In the genomic region with DNA sequence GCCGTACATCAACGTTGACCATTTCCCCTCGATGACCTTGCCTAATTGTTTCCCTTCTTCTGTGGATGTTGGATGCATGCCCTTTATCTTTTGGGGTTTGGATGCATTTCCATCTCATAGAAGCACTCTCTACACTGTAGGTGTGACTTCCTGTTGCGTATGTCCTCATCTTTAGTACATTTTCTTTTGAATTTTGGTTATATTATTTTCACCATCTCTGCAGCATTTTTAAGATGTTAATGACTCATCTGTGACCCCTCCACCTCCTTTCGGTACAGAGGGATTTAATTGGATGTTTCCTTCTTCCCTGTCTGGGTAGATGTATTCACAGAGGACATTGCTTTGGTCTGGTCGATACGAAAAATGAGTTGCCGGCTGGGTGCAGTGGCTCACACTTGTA, we compare ENCODE assay signal across 19 cellular contexts.
DNase-seq lines count a peak whose midpoint lies in the region; ATAC-seq, FAIRE-seq and TF ChIP-seq lines count a peak whose summit lies in the region.
"Had no signal": no experiment of that assay in that cellular context is flagged by ENCODE, and none has a peak within 500 bp of the region (broad histone marks: within the 10 kb centered on the region; RNA-seq: fewer than 3 reads in every experiment).

No MANE protein-coding gene starts in this region.

- no peaks in the 10 kb centered on the region for H3K9me3 Mint-ChIP-seq in CD8-positive, alpha-beta T cell
- H3K9me3 Mint-ChIP-seq in natural killer cell treated with Interleukin-12 subunit alpha and Interleukin-12 subunit beta and Interleukin-15 and Interleukin-18, amount 100 ng/mL, for 72 hours, result no peaks in the 10 kb centered on the region

- ATAC-seq in CD8-positive, alpha-beta T cell, result no peak
- no peak for ATAC-seq in RWPE2 (ENCODE audit: low read depth)
- ATAC-seq in natural killer cell treated with Interleukin-12 subunit alpha and Interleukin-12 subunit beta and Interleukin-15 and Interleukin-18, amount 100 ng/mL, for 72 hours, result peak in 1 of 2 donors; percentile 37

- peak overlapping the region; percentile 55 for H3K27ac Mint-ChIP-seq in CD8-positive, alpha-beta T cell
- peak overlapping the region; percentile 48 to 82 for H3K27ac Mint-ChIP-seq in natural killer cell treated with Interleukin-12 subunit alpha and Interleukin-12 subunit beta and Interleukin-15 and Interleukin-18, amount 100 ng/mL, for 72 hours
- H3K27ac Mint-ChIP-seq: B cell had no signal

- no peaks in the 10 kb centered on the region for H3K79me2 ChIP-seq in H1 (ENCODE audit: control insufficient read depth in 1 of 2, insufficient read depth in 2 of 2, low read length in 2 of 2)

- no peak overlapping the region for H3K4ac ChIP-seq in H1 (replicated peaks; ENCODE audit: insufficient read length, low read depth, low read length)

- no peak overlapping the region for H2AK5ac ChIP-seq in H1 (ENCODE audit: low read depth, low read length)

- no peak overlapping the region for H4K8ac ChIP-seq in H1 (ENCODE audit: extremely low read depth, insufficient read depth, low read length)

- H3K36me3 Mint-ChIP-seq in CD8-positive, alpha-beta T cell, result peaks cover 58% of the 10 kb centered on the region
- H3K36me3 Mint-ChIP-seq in natural killer cell treated with Interleukin-12 subunit alpha and Interleukin-12 subunit beta and Interleukin-15 and Interleukin-18, amount 100 ng/mL, for 72 hours, result no peaks in the 10 kb centered on the region

- no peak for DNase-seq in CD8-positive, alpha-beta T cell
- DNase-seq in RWPE2 (ENCODE audit: low spot score) (peak; percentile 26), H1 (ENCODE audit: low read depth in 1 of 2, low spot score in 2 of 2) (no peak), AG08396 (ENCODE audit: low spot score) (no peak), NCI-H510A treated with DMSO at 0.1 percent for 48 hours (lab: John Stamatoyannopoulos, UW) (no peak), esophagus squamous epithelium (lab: John Stamatoyannopoulos, UW) (no peak)
- DNase-seq in natural killer cell treated with Interleukin-12 subunit alpha and Interleukin-12 subunit beta and Interleukin-15 and Interleukin-18, amount 100 ng/mL, for 72 hours (ENCODE audit: low spot score), result no peak
- DNase-seq: 8988T; CD8-positive, alpha-beta memory T cell; COR-L47; GDM1; GOT3; H9; IMR-90 had no signal

- H4K20me1 ChIP-seq in H1 (replicated peaks in 1 of 2; ENCODE audit: control insufficient read depth in 1 of 2, insufficient read depth in 2 of 2, low read length in 2 of 2), result no peaks in the 10 kb centered on the region

- H3K36me3 ChIP-seq in CD8-positive, alpha-beta T cell (ENCODE audit: insufficient read depth, low read length), result no peaks in the 10 kb centered on the region
- H3K36me3 ChIP-seq in RWPE2 (ENCODE audit: low read depth) (no peaks in the 10 kb centered on the region), H1 (ENCODE audit: control insufficient read depth in 2 of 4, insufficient read depth in 4 of 4, low read length in 3 of 4) (no peaks in the 10 kb centered on the region), esophagus squamous epithelium (no peaks in the 10 kb centered on the region)

- CTCF ChIA-PET in CD8-positive, alpha-beta T cell (lab: Charles Lee), result no interaction called here
- CTCF ChIA-PET in H1 (lab: Charles Lee; ENCODE audit: partially characterized antibody), result interaction anchor here (1.8 kb wide), 1 partner anchor 32 kb away, joined by 4 read pairs; no protein-coding TSS in a partner anchor

- POLR2A ChIA-PET in CD8-positive, alpha-beta T cell (lab: Charles Lee), result no interaction called here
- POLR2A ChIA-PET in H1 (lab: Charles Lee; ENCODE audit: partially characterized antibody), result no interaction called here

- no peak overlapping the region for H2AFZ ChIP-seq in H1 (ENCODE audit: low read length)

- TF ChIP-seq CTCF in CD8-positive, alpha-beta T cell (IDR thresholded peaks at IDR 0.05), result no peak
- TF ChIP-seq CTCF in RWPE2 (IDR thresholded peaks at IDR 0.05; ENCODE audit: poor library complexity, severe bottlenecking) (no peak), H1 (IDR thresholded peaks at IDR 0.05; ENCODE audit: control extremely low read depth in 1 of 3, insufficient read depth in 1 of 3, low read depth in 1 of 3, low read length in 3 of 3) (no peak), esophagus squamous epithelium (IDR thresholded peaks at IDR 0.05) (no peak)

- no peak overlapping the region for H3K14ac ChIP-seq in H1 (ENCODE audit: insufficient read length)

- no peak overlapping the region for H3K4me3 Mint-ChIP-seq in CD8-positive, alpha-beta T cell
- H3K4me3 Mint-ChIP-seq in natural killer cell treated with Interleukin-12 subunit alpha and Interleukin-12 subunit beta and Interleukin-15 and Interleukin-18, amount 100 ng/mL, for 72 hours, result peak overlapping the region; percentile 18
- H3K4me3 Mint-ChIP-seq: B cell; CD8-positive, alpha-beta memory T cell had no signal

- H2BK120ac ChIP-seq in H1 (replicated peaks; ENCODE audit: low read depth, low read length), result peak overlapping the region; percentile 3

- H2BK12ac ChIP-seq in H1 (ENCODE audit: low read depth, low read length), result 0 out of 2 replicates have a peak overlapping the region, but pooled peaks have one; percentile 14

- H2BK20ac ChIP-seq in H1 (ENCODE audit: low read length), result peak overlapping the region; percentile 82

- no peaks in the 10 kb centered on the region; the same call in 1 of the 2 replicates for H3K23me2 ChIP-seq in H1 (ENCODE audit: low read depth, low read length)

- no peaks in the 10 kb centered on the region for H3K9me3 ChIP-seq in CD8-positive, alpha-beta T cell (ENCODE audit: low read length)
- no peaks in the 10 kb centered on the region for H3K9me3 ChIP-seq in RWPE2 (ENCODE audit: severe bottlenecking)
- H3K9me3 ChIP-seq in H1 (ENCODE audit: insufficient read depth in 2 of 2, low read depth in 1 of 2, low read length in 1 of 2), result peaks cover 4 to 12% of the 10 kb centered on the region in 2 experiments; a peak in 3 of 4 replicates
- H3K9me3 ChIP-seq in esophagus squamous epithelium, result no peaks in the 10 kb centered on the region

- H2BK5ac ChIP-seq in H1 (ENCODE audit: low read depth, low read length), result peak overlapping the region; percentile 22; the same call in 1 of the 2 replicates

- peak overlapping the region; percentile 37 for H2BK15ac ChIP-seq in H1 (ENCODE audit: low read length)

- no peak overlapping the region for H3K9ac ChIP-seq in H1 (replicated peaks in 1 of 4; ENCODE audit: extremely low read depth in 1 of 4, low read depth in 3 of 4, low read length in 3 of 4)
- H3K9ac ChIP-seq: BLaER1 treated with 17β-estradiol and CSF1 and Interleukin-3, amounts not matched to agents 10 nM and 100 nM had no signal

- no peak for TF ChIP-seq RAD21 in H1 (IDR thresholded peaks at IDR 0.05 in 1 of 2, conservative IDR thresholded peaks at IDR 0.05 in 1 of 2; ENCODE audit: low read depth in 2 of 2, low read length in 2 of 2)

- H3K4me3 ChIP-seq in CD8-positive, alpha-beta T cell (ENCODE audit: low read depth, low read length), result no peak overlapping the region
- H3K4me3 ChIP-seq in RWPE2 (ENCODE audit: severe bottlenecking) (no peak overlapping the region), H1 (ENCODE audit: extremely low read depth in 1 of 4, insufficient read depth in 2 of 4, low read depth in 3 of 4, low read length in 4 of 4) (no peak overlapping the region), esophagus squamous epithelium (no peak overlapping the region)
- H3K4me3 ChIP-seq: BLaER1 treated with 17β-estradiol and CSF1 and Interleukin-3, amounts not matched to agents 10 nM and 100 nM had no signal

- no peak overlapping the region for H4K5ac ChIP-seq in H1 (ENCODE audit: insufficient read length, low read depth, low read length)

- no peak overlapping the region for H3K27ac ChIP-seq in CD8-positive, alpha-beta T cell (ENCODE audit: low read depth, low read length)
- H3K27ac ChIP-seq in RWPE2 (ENCODE audit: poor library complexity, severe bottlenecking), result no peak overlapping the region
- H3K27ac ChIP-seq in H1 (ENCODE audit: low read depth, low read length), result no peak overlapping the region
- no peak overlapping the region for H3K27ac ChIP-seq in esophagus squamous epithelium
- H3K27ac ChIP-seq: BLaER1 treated with 17β-estradiol and CSF1 and Interleukin-3, amounts not matched to agents 10 nM and 100 nM had no signal

- no peak overlapping the region for H3K56ac ChIP-seq in H1 (replicated peaks; ENCODE audit: insufficient read length, low read depth, low read length)

- H3K18ac ChIP-seq in H1 (ENCODE audit: extremely low read depth, low read length), result 0 out of 2 replicates have a peak overlapping the region, but pooled peaks have one; percentile 67

- H3K27me3 ChIP-seq in CD8-positive, alpha-beta T cell (ENCODE audit: insufficient read depth, low read length), result no peaks in the 10 kb centered on the region
- H3K27me3 ChIP-seq in RWPE2 (ENCODE audit: insufficient read depth, poor library complexity, severe bottlenecking) (no peaks in the 10 kb centered on the region), H1 (replicated peaks in 1 of 4; ENCODE audit: control insufficient read depth in 3 of 4, extremely low read depth in 1 of 4, insufficient read depth in 3 of 4, low read length in 3 of 4) (no peaks in the 10 kb centered on the region), esophagus squamous epithelium (no peaks in the 10 kb centered on the region)
- H3K27me3 ChIP-seq: BLaER1 treated with 17β-estradiol and CSF1 and Interleukin-3, amounts not matched to agents 10 nM and 100 nM had no signal

- no peak for FAIRE-seq in H1 (lab: Jason Lieb, UNC)
- FAIRE-seq: GM12892, GM18507, HTR-8/SVneo had no signal

- H3K27me3 Mint-ChIP-seq in CD8-positive, alpha-beta T cell (ENCODE audit: low read depth), result no peaks in the 10 kb centered on the region
- no peaks in the 10 kb centered on the region for H3K27me3 Mint-ChIP-seq in natural killer cell treated with Interleukin-12 subunit alpha and Interleukin-12 subunit beta and Interleukin-15 and Interleukin-18, amount 100 ng/mL, for 72 hours
- H3K27me3 Mint-ChIP-seq: B cell; CD8-positive, alpha-beta memory T cell had no signal

- peak overlapping the region; percentile 58 for H4K91ac ChIP-seq in H1 (replicated peaks; ENCODE audit: insufficient read length, low read length)

- no peak for TF ChIP-seq EP300 in H1 (IDR thresholded peaks at IDR 0.05; ENCODE audit: borderline replicate concordance in 1 of 2, low read depth in 2 of 2, low read length in 2 of 2)

- peaks cover 68% of the 10 kb centered on the region for H3K4me1 Mint-ChIP-seq in CD8-positive, alpha-beta T cell (ENCODE audit: low read depth)
- H3K4me1 Mint-ChIP-seq in natural killer cell treated with Interleukin-12 subunit alpha and Interleukin-12 subunit beta and Interleukin-15 and Interleukin-18, amount 100 ng/mL, for 72 hours (ENCODE audit: low read depth in 2 of 2), result peaks cover 46 to 49% of the 10 kb centered on the region in 2 donors
- H3K4me1 Mint-ChIP-seq: B cell had no signal

- intact Hi-C loops in CD8-positive, alpha-beta T cell (cut with DNase I, micrococcal nuclease), result no loop called here
- intact Hi-C loops in esophagus squamous epithelium (cut with DNase I), result no loop called here

- no peak for TF ChIP-seq POLR2A in H1 (IDR thresholded peaks at IDR 0.05; ENCODE audit: control extremely low read depth in 1 of 2, low read depth in 2 of 2, low read length in 2 of 2)
- TF ChIP-seq POLR2A in esophagus squamous epithelium (IDR thresholded peaks at IDR 0.05), result no peak

- WGBS in H1 (ENCODE audit: extremely low coverage in 1 of 2, insufficient coverage in 1 of 2, insufficient read length in 1 of 2, insufficient replicate concordance in 2 of 2, low coverage in 1 of 2, low lambda C conversion rate in 2 of 2, missing lambda C conversion rate in 1 of 2), 2 experiments, result 86% methylated on average over 8 of the region's 8 CpGs; no CpG with 5 or more reads in 1 of the 2 experiments
- WGBS in esophagus squamous epithelium, 2 donors, result 78 to 91% methylated on average over 8 of the region's 8 CpGs

- H3K4me1 ChIP-seq in CD8-positive, alpha-beta T cell (ENCODE audit: insufficient read depth, low read length), result peaks cover 25% of the 10 kb centered on the region
- H3K4me1 ChIP-seq in RWPE2 (ENCODE audit: insufficient read depth, poor library complexity, severe bottlenecking) (no peaks in the 10 kb centered on the region), H1 (replicated peaks in 1 of 4; ENCODE audit: control insufficient read depth in 3 of 4, insufficient read depth in 4 of 4, low read length in 3 of 4) (peaks cover 7 to 21% (median 13%) of the 10 kb centered on the region in 4 experiments; a peak in 6 of 7 replicates), esophagus squamous epithelium (no peaks in the 10 kb centered on the region)
- H3K4me1 ChIP-seq: BLaER1 treated with 17β-estradiol and CSF1 and Interleukin-3, amounts not matched to agents 10 nM and 100 nM had no signal

- no peak overlapping the region; a peak in 1 of 4 replicates for H3K4me2 ChIP-seq in H1 (ENCODE audit: insufficient read depth in 1 of 2, low read depth in 2 of 2, low read length in 2 of 2)
- H3K4me2 ChIP-seq: BLaER1 treated with 17β-estradiol and CSF1 and Interleukin-3, amounts not matched to agents 10 nM and 100 nM had no signal

- no peak overlapping the region for H3K23ac ChIP-seq in H1 (ENCODE audit: insufficient read length)

- H3K79me1 ChIP-seq in H1 (ENCODE audit: low read depth, low read length), result no peaks in the 10 kb centered on the region
